24 cellular contexts compared by ENCODE assay signal in genomic region chr9:134994926-134995791, GRCh38.
"Had no signal": no experiment of that assay in that cellular context is flagged by ENCODE, and none has a peak within 500 bp of the region (broad histone marks: within the 10 kb centered on the region; RNA-seq: fewer than 3 reads in every experiment).

No MANE protein-coding gene starts in this region.

- H3K79me2 ChIP-seq: parathyroid adenoma had no signal

- H3K36me3 ChIP-seq: cardiac muscle cell, heart left ventricle, thyroid gland, upper lobe of left lung had no signal

- H3K9me3 ChIP-seq: thyroid gland had no signal

- H2AFZ ChIP-seq: parathyroid adenoma had no signal

- H3K9ac ChIP-seq: parathyroid adenoma had no signal

- H3K27me3 ChIP-seq: cardiac muscle cell, heart left ventricle, thyroid gland, upper lobe of left lung had no signal

- ATAC-seq: effector memory CD8-positive, alpha-beta T cell; naive thymus-derived CD4-positive, alpha-beta T cell; right cardiac atrium; stimulated activated memory B cell treated with anti-CD40 and anti-IgM and Interleukin-4, amounts not matched to agents 10 μg/mL and 1 μg/mL and 100 μg/mL, for 72 hours; stimulated activated naive CD8-positive, alpha-beta T cell treated with anti-CD3 and anti-CD28 coated beads, Interleukin-15, amount 100 ng/mL, for 72 hours had no signal

- H3K27ac ChIP-seq: cardiac muscle cell, heart left ventricle, parathyroid adenoma, thyroid gland, upper lobe of left lung had no signal

- H3K4me1 ChIP-seq: heart left ventricle, parathyroid adenoma, upper lobe of left lung had no signal

- H3K4me3 ChIP-seq: cardiac muscle cell, heart left ventricle, skin epidermis, thyroid gland, upper lobe of left lung had no signal

- DNase-seq: activated CD4-positive, alpha-beta memory T cell treated with anti-CD3 and anti-CD28 coated beads for 36 hours; activated CD4-positive, alpha-beta T cell treated with anti-CD3 and anti-CD28 coated beads for 4 hours; activated CD8-positive, alpha-beta memory T cell treated with anti-CD3 and anti-CD28 coated beads, Interleukin-2, amount 50 U/mL, for 4 hours; activated T-cell treated with anti-CD3 and anti-CD28 coated beads, Interleukin-2, amount 50 U/mL, for 1 hour; anterior cingulate cortex; cortex of kidney; effector memory CD8-positive, alpha-beta T cell; erythroblast; heart left ventricle; hypothalamus; immature natural killer cell; midbrain; naive thymus-derived CD4-positive, alpha-beta T cell; nucleus accumbens; right cardiac atrium; stimulated activated CD4-positive, alpha-beta T cell treated with anti-CD3 and anti-CD28 coated beads, Interleukin-4, amount 100 ng/mL, for 24 hours; stimulated activated naive CD8-positive, alpha-beta T cell treated with anti-CD3 and anti-CD28 coated beads, Interleukin-15, amount 100 ng/mL, for 72 hours; substantia nigra; thyroid gland; upper lobe of left lung had no signal
